ENCODE assay signal across 1 cellular context in genomic region chr20:35650632-35651031, GRCh38.
TF ChIP-seq lines count a peak whose summit lies in the region.

No MANE protein-coding gene starts in this region.

TF ChIP-seq in K562, 482 proteins besides CTCF, POLR2A, EP300 and RAD21:
- TF ChIP-seq ZBTB7A (IDR thresholded peaks at IDR 0.05; ENCODE audit: borderline replicate concordance, control insufficient read depth, low read depth, low read length) (no peak), POLR2B (IDR thresholded peaks at IDR 0.05; ENCODE audit: low read depth, partially characterized antibody) (peak; percentile 29), SAFB2 (IDR thresholded peaks at IDR 0.05; ENCODE audit: borderline replicate concordance, low read depth, low read length, severe bottlenecking) (no peak), PPARD (CRISPR knock-in tag; IDR thresholded peaks at IDR 0.05) (no peak), POLR3G (IDR thresholded peaks at IDR 0.05; ENCODE audit: extremely low read depth, insufficient read length, insufficient replicate concordance) (no peak), POLR2AphosphoS2 (IDR thresholded peaks at IDR 0.05; ENCODE audit: low read length) (peak; percentile 33; the same call in 1 of the 2 replicates), RNF2 (IDR thresholded peaks at IDR 0.05) (no peak)
